Comparison of ENCODE assay signal across 8 cellular contexts in genomic region chr2:68225119-68225632, GRCh38. TPM values are rescaled to one million over a fixed set of nuclear protein-coding genes. Genes with fewer than 3 reads are reported as not detected.
DNase-seq lines count a peak whose midpoint lies in the region; ATAC-seq, FAIRE-seq and TF ChIP-seq lines count a peak whose summit lies in the region.

No MANE protein-coding gene starts in this region.

- H3K4me3 ChIP-seq in HFF-Myc (replicated peaks; ENCODE audit: low read depth, low read length) (no peak overlapping the region), NB4 (ENCODE audit: low read depth, low read length) (no peak overlapping the region), hepatocyte (no peak overlapping the region), thyroid gland (replicated peaks in 1 of 3) (no peak overlapping the region)

- peaks cover 32% of the 10 kb centered on the region for H3K36me3 Mint-ChIP-seq in activated B cell treated with CpG ODN at 0.5 μM for 24 hours (ENCODE audit: low read depth)

- H3K27ac ChIP-seq in hepatocyte (no peak overlapping the region), thyroid gland (no peak overlapping the region)

- CTCF ChIA-PET in activated B cell treated with CpG ODN at 0.5 μM for 24 hours (lab: Charles Lee), result interaction anchor here (0.7 to 3.0 kb wide), 11 partner anchors 10 to 39 kb away, joined by 3 to 22 read pairs (median 4); no protein-coding TSS in a partner anchor

- H3K36me3 ChIP-seq in hepatocyte (replicated peaks; ENCODE audit: insufficient read depth, low read depth) (no peaks in the 10 kb centered on the region), thyroid gland (no peaks in the 10 kb centered on the region)

- intact Hi-C loops in activated B cell treated with CpG ODN at 0.5 μM for 24 hours (cut with micrococcal nuclease) (loop anchor here (1.0 kb wide), 1 partner anchor 29 kb away; no protein-coding TSS in a partner anchor), thyroid gland (cut with DNase I) (no loop called here)

- peak; percentile 49 for ATAC-seq in activated B cell treated with CpG ODN at 0.5 μM for 24 hours (ENCODE audit: low read depth)

- peaks cover 76% of the 10 kb centered on the region for H4K20me1 ChIP-seq in hepatocyte (ENCODE audit: insufficient read depth, poor library complexity, severe bottlenecking)

- TF ChIP-seq CTCF in HFF-Myc (IDR thresholded peaks at IDR 0.05; ENCODE audit: low read depth, low read length, missing control alignments) (peak; percentile 12), NB4 (IDR thresholded peaks at IDR 0.05; ENCODE audit: low read depth, low read length) (peak; percentile 54), activated B cell treated with CpG ODN at 0.5 μM for 24 hours (IDR thresholded peaks at IDR 0.05) (no peak), hepatocyte (IDR thresholded peaks at IDR 0.05; ENCODE audit: poor library complexity) (peak; percentile 24), thyroid gland (IDR thresholded peaks at IDR 0.05) (no peak)

- H3K27me3 Mint-ChIP-seq in activated B cell treated with CpG ODN at 0.5 μM for 24 hours, result no peaks in the 10 kb centered on the region

- H3K9me3 Mint-ChIP-seq in activated B cell treated with CpG ODN at 0.5 μM for 24 hours, result no peaks in the 10 kb centered on the region

- peak; percentile 84 for FAIRE-seq in A204.1 (lab: Jason Lieb, UNC)

- DNase-seq in GDM1 (lab: John Stamatoyannopoulos, UW) (peak; percentile 16), HFF-Myc (ENCODE audit: extremely low read depth, low read depth) (peak; percentile 20), NB4 (ENCODE audit: low read depth) (peak; percentile 71), activated B cell treated with CpG ODN at 0.5 μM for 24 hours (no peak), hepatocyte (ENCODE audit: low spot score) (peak; percentile 48), thyroid gland (peak; percentile 18 to 31), NCI-H345 treated with DMSO at 0.1 percent for 48 hours (lab: John Stamatoyannopoulos, UW; ENCODE audit: unreplicated experiment) (no peak)

- H3K9me3 ChIP-seq in hepatocyte (ENCODE audit: low read depth) (no peaks in the 10 kb centered on the region), thyroid gland (no peaks in the 10 kb centered on the region)

- 22% methylated on average over 2 of the region's 2 CpGs for WGBS in hepatocyte (ENCODE audit: low lambda C conversion rate, missing lambda C conversion rate)
- 22 to 42% methylated on average over 2 of the region's 2 CpGs for WGBS in thyroid gland, 2 donors

- no peak for TF ChIP-seq POLR2A in NB4 (IDR thresholded peaks at IDR 0.05; ENCODE audit: extremely low read depth, insufficient read length)
- no peak for TF ChIP-seq POLR2A in thyroid gland (IDR thresholded peaks at IDR 0.05)

- H3K27ac Mint-ChIP-seq in activated B cell treated with CpG ODN at 0.5 μM for 24 hours, result peak overlapping the region; percentile 46

- peak overlapping the region; percentile 17 for H3K4me3 Mint-ChIP-seq in activated B cell treated with CpG ODN at 0.5 μM for 24 hours

- H3K79me2 ChIP-seq in hepatocyte, result peaks cover 100% of the 10 kb centered on the region

- H3K27me3 ChIP-seq in hepatocyte (no peaks in the 10 kb centered on the region), thyroid gland (no peaks in the 10 kb centered on the region)

- H3K4me1 Mint-ChIP-seq in activated B cell treated with CpG ODN at 0.5 μM for 24 hours, result peaks cover 95% of the 10 kb centered on the region

- H3K9me2 ChIP-seq in hepatocyte (replicated peaks; ENCODE audit: insufficient read depth), result no peaks in the 10 kb centered on the region

- peak overlapping the region; percentile 54 for H3K4me2 ChIP-seq in hepatocyte

- POLR2A ChIA-PET in activated B cell treated with CpG ODN at 0.5 μM for 24 hours (lab: Charles Lee), result interaction anchor here (0.8 to 1.2 kb wide), 3 partner anchors 22 to 29 kb away, joined by 3 to 4 read pairs (median 4); no protein-coding TSS in a partner anchor

- H3K4me1 ChIP-seq in hepatocyte (ENCODE audit: insufficient read depth) (peaks cover 3% of the 10 kb centered on the region), thyroid gland (peaks cover 7 to 19% of the 10 kb centered on the region in 2 donors)

- no peak overlapping the region for H2AFZ ChIP-seq in hepatocyte

RNA-seq across cellular contexts. Expression of gene PPP3R1, which starts 27.2 kb away (rescaled TPM):
- total RNA-seq in activated B cell treated with CpG ODN at 0.5 μM for 24 hours, result 53.5 and 56.2 TPM in 2 replicates
- 35.1 and 46.5 TPM in 2 replicates for total RNA-seq in hepatocyte
- 3.5 and 5.1 TPM in 2 replicates for polyA plus RNA-seq in hepatocyte
- 10 to 100 TPM; 29.4 to 35.1 (median 31.4) TPM for total RNA-seq in thyroid gland

Comparison
In these comparisons a context has a peak if more than half of its experiments do, and no peak if none do; other contexts are left out.
1. DNase-seq: peak in GDM1 (single experiment), HFF-Myc (single experiment), NB4 (single experiment), hepatocyte (single experiment) and thyroid gland (2 of 2); none in activated B cell treated with CpG ODN at 0.5 μM for 24 hours (single experiment) and NCI-H345 treated with DMSO at 0.1 percent for 48 hours (single experiment).
2. CTCF ChIP-seq: peak in HFF-Myc (single experiment), NB4 (single experiment) and hepatocyte (single experiment); none in activated B cell treated with CpG ODN at 0.5 μM for 24 hours (single experiment) and thyroid gland (0 of 6).